In genomic region chr1:33047839-33048305, GRCh38 we compare ENCODE assay signal across 17 cellular contexts. TPM values are rescaled to one million over a fixed set of nuclear protein-coding genes. Genes with fewer than 3 reads are reported as not detected.
DNase-seq lines count a peak whose midpoint lies in the region; ATAC-seq and TF ChIP-seq lines count a peak whose summit lies in the region.
"Had no signal": no experiment of that assay in that cellular context is flagged by ENCODE, and none has a peak within 500 bp of the region (broad histone marks: within the 10 kb centered on the region; RNA-seq: fewer than 3 reads in every experiment).

No MANE protein-coding gene starts in this region.

- H3K4me3 ChIP-seq in adipocyte (ENCODE audit: low read length): no peak overlapping the region
- no peak overlapping the region for H3K4me3 ChIP-seq in psoas muscle
- H3K4me3 ChIP-seq: colonic mucosa, esophagus muscularis mucosa had no signal

- no peaks in the 10 kb centered on the region for H3K9me3 ChIP-seq in adipocyte (ENCODE audit: control insufficient read depth, low read length)
- H3K9me3 ChIP-seq in psoas muscle: no peaks in the 10 kb centered on the region
- H3K9me3 ChIP-seq: BE2C, colonic mucosa, esophagus muscularis mucosa had no signal

- H3K36me3 ChIP-seq in adipocyte (ENCODE audit: control insufficient read depth, insufficient read depth, low read length, severe bottlenecking): no peaks in the 10 kb centered on the region
- H3K36me3 ChIP-seq in psoas muscle (ENCODE audit: insufficient read depth in 1 of 2, low read depth in 1 of 2): no peaks in the 10 kb centered on the region
- H3K36me3 ChIP-seq: BE2C, colonic mucosa, esophagus muscularis mucosa had no signal

- peaks cover 20% of the 10 kb centered on the region for H3K4me1 ChIP-seq in adipocyte (ENCODE audit: control insufficient read depth, insufficient read depth, low read length)
- peaks cover 10% of the 10 kb centered on the region for H3K4me1 ChIP-seq in psoas muscle
- H3K4me1 ChIP-seq: BE2C, colonic mucosa had no signal

- ATAC-seq in GM18868 (IDR thresholded peaks at IDR 0.05; ENCODE audit: unreplicated experiment) (no peak), HG03175 (IDR thresholded peaks at IDR 0.05; ENCODE audit: unreplicated experiment) (no peak), psoas muscle (no peak)
- ATAC-seq: left ventricle myocardium superior; naive thymus-derived CD8-positive, alpha-beta T cell; stimulated activated naive CD8-positive, alpha-beta T cell treated with anti-CD3 and anti-CD28 coated beads, Interleukin-15, amount 100 ng/mL, for 72 hours had no signal

- intact Hi-C loops in psoas muscle (cut with DNase I): no loop called here

- WGBS in psoas muscle, 3 donors: 89 to 93% (median 92%) methylated on average over 2 of the region's 2 CpGs

- no peak overlapping the region for H3K27ac ChIP-seq in psoas muscle
- H3K27ac ChIP-seq: esophagus muscularis mucosa had no signal

- no peaks in the 10 kb centered on the region for H3K27me3 ChIP-seq in adipocyte (replicated peaks; ENCODE audit: control insufficient read depth, insufficient read depth, low read length)
- no peaks in the 10 kb centered on the region for H3K27me3 ChIP-seq in psoas muscle (ENCODE audit: insufficient read depth in 3 of 3, low read length in 2 of 3)
- H3K27me3 ChIP-seq: BE2C, colonic mucosa, esophagus muscularis mucosa had no signal

- H3K9ac ChIP-seq in adipocyte (ENCODE audit: low read length): no peak overlapping the region

- no peak for TF ChIP-seq CTCF in psoas muscle (IDR thresholded peaks at IDR 0.05)

- DNase-seq in GM03348 (ENCODE audit: low spot score): peak; percentile 62
- peak; percentile 68 for DNase-seq in adipocyte (ENCODE audit: low read depth)
- peak; percentile 66 for DNase-seq in fibroblast of peridontal ligament (ENCODE audit: extremely low read depth)
- DNase-seq in renal cortical epithelial cell (ENCODE audit: low read depth): peak; percentile 94
- DNase-seq in psoas muscle: no peak
- no peak for DNase-seq in NCI-H446 treated with DMSO at 0.1 percent for 48 hours (lab: John Stamatoyannopoulos, UW)
- DNase-seq: activated CD4-positive, alpha-beta memory T cell treated with anti-CD3 and anti-CD28 coated beads, Interleukin-2, amount 10 ng/mL, durations not matched to agents 7 days and 5 days; BE2C; colonic mucosa; left ventricle myocardium superior; naive thymus-derived CD8-positive, alpha-beta T cell; NCI-H187 treated with DMSO at 0.1 percent for 48 hours; NCI-H510A; stimulated activated naive CD8-positive, alpha-beta T cell treated with anti-CD3 and anti-CD28 coated beads, Interleukin-15, amount 100 ng/mL, for 72 hours had no signal

RNA-seq across cellular contexts. Expression of gene AK2, which starts 11.2 kb away (rescaled TPM):
- total RNA-seq in renal cortical epithelial cell (196 and 272 TPM in 2 replicates), psoas muscle (100 to 1,000 TPM; 108 to 206 (median 130) TPM)
- 100 to 1,000 TPM; 152 to 270 (median 169) TPM for polyA plus RNA-seq in psoas muscle

RNA-seq across cellular contexts. Expression of gene AZIN2, which starts 33.1 kb away (rescaled TPM):
- total RNA-seq in renal cortical epithelial cell (3.5 and 5.1 TPM in 2 replicates), psoas muscle (1 to 10 TPM in 2 of 4 donors, under 1 TPM in 2; 0.17 to 3.5 (median 1.1) TPM)
- polyA plus RNA-seq in psoas muscle: 1 to 10 TPM in 1 of 3 donors, under 1 TPM in 2; 0.25 to 1.7 (median 0.61) TPM

Comparison
In these comparisons a context has a peak if more than half of its experiments do, and no peak if none do; other contexts are left out.
1. DNase-seq: peak in GM03348 (single experiment), adipocyte (single experiment), fibroblast of peridontal ligament (single experiment) and renal cortical epithelial cell (single experiment); none in psoas muscle (0 of 2) and NCI-H446 treated with DMSO at 0.1 percent for 48 hours (single experiment).